Comparison of ENCODE assay signal across 9 cellular contexts in the genomic region with DNA sequence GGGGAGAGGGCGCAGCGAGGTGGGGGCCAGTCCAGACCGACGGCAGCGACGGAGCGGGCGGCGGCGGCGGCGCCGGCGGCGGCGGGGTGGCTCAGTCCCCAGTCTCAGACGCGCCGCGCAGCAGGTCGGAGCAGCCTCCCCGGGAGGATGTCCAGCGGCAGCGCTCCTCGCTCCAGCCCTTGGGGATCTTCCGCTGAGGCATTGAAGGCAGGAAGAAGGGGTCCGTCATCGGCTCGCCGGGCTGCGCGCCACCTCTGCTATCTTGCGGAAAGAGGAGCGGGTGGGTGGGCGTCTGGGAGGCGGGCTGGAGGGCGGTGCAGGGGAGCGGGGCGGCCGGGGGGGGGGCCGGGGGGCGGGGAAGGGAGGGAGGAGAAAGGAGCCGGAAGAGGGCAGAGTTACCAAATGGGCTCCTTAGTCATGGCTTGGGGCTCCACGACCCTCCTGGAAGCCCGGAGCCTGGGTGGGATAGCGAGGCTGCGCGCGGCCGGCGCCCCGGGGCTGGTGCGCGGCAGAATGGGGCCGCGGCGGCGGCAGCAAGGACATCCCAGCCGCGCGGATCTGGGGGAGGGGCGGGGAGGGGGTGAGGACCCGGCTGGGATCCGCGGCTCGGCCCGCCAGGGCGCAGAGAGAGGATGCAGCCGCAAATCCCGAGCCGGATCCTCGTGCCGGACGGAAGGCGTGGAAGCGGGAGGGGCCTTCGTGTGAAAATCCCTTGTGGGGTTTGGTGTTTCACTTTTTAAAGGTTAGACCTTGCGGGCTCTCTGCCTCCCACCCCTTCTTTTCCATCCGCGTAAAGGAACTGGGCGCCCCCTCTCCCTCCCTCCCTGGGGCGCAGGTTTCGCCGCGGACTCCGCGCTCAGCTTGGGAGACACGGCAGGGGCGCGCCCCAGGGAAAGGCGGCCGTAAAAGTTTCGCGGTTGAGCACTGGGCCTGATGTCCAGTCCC. TPM values are rescaled to one million over a fixed set of nuclear protein-coding genes. Genes with fewer than 3 reads are reported as not detected.
DNase-seq lines count a peak whose midpoint lies in the region; ATAC-seq and TF ChIP-seq lines count a peak whose summit lies in the region.
"Had no signal": no experiment of that assay in that cellular context is flagged by ENCODE, and none has a peak within 500 bp of the region (broad histone marks: within the 10 kb centered on the region; RNA-seq: fewer than 3 reads in every experiment).

A gene with protein sequence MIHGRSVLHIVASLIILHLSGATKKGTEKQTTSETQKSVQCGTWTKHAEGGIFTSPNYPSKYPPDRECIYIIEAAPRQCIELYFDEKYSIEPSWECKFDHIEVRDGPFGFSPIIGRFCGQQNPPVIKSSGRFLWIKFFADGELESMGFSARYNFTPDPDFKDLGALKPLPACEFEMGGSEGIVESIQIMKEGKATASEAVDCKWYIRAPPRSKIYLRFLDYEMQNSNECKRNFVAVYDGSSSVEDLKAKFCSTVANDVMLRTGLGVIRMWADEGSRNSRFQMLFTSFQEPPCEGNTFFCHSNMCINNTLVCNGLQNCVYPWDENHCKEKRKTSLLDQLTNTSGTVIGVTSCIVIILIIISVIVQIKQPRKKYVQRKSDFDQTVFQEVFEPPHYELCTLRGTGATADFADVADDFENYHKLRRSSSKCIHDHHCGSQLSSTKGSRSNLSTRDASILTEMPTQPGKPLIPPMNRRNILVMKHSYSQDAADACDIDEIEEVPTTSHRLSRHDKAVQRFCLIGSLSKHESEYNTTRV (minus strand): TSS at position 267 of the 945 bp plus-strand sequence. CDS start 696 bp downstream, outside the sequence.

- H3K4me3 ChIP-seq in AG09309 (ENCODE audit: control insufficient read depth, low read depth, low read length) (peak within 1 kb of the TSS; percentile 79), astrocyte of the cerebellum (ENCODE audit: low read depth, low read length) (peak within 1 kb of the TSS; percentile 68), mesodermal cell (ENCODE audit: extremely low read depth, insufficient read depth, low read length, poor library complexity, severe bottlenecking) (peak within 1 kb of the TSS; percentile 57)

- in situ Hi-C loops in astrocyte of the cerebellum (cut with HindIII; ENCODE audit: low sequenced_read_pairs), result no loop called here

- TF ChIP-seq CTCF in AG09309 (IDR thresholded peaks at IDR 0.05; ENCODE audit: control insufficient read depth, insufficient read depth, low read depth, low read length, missing control alignments) (no peak), astrocyte of the cerebellum (IDR thresholded peaks at IDR 0.05; ENCODE audit: low read depth, low read length, missing control alignments) (no peak)

- WGBS in mesodermal cell (ENCODE audit: insufficient coverage in 2 of 2), 2 experiments, result 0 to 1% methylated on average over 25 to 67 of the region's 94 CpGs

- DNase-seq in AG09309 (ENCODE audit: low read depth) (no peak), astrocyte of the cerebellum (ENCODE audit: low read depth) (no peak), SKM-1 (lab: John Stamatoyannopoulos, UW; ENCODE audit: unreplicated experiment) (no peak), DMS114 treated with DMSO at 0.1 percent for 48 hours (lab: John Stamatoyannopoulos, UW; ENCODE audit: unreplicated experiment) (no peak)

- peaks cover 15% of the 10 kb centered on the region for H3K36me3 ChIP-seq in mesodermal cell (ENCODE audit: control insufficient read depth, insufficient read depth, low read length)
- H3K36me3 ChIP-seq: pancreas had no signal

- ATAC-seq in GM21528 (IDR thresholded peaks at IDR 0.05; ENCODE audit: low FRiP score, unreplicated experiment) (peak; percentile 42), GM19328 (IDR thresholded peaks at IDR 0.05; ENCODE audit: unreplicated experiment) (no peak), HG02884 (IDR thresholded peaks at IDR 0.05; ENCODE audit: unreplicated experiment) (no peak)

- no peaks in the 10 kb centered on the region for H3K9me3 ChIP-seq in mesodermal cell (ENCODE audit: control insufficient read depth, low read length)
- H3K9me3 ChIP-seq: pancreas had no signal

- H3K27ac ChIP-seq in mesodermal cell (ENCODE audit: low read depth, low read length, severe bottlenecking), result no peak within 1 kb of the TSS
- H3K27ac ChIP-seq: pancreas had no signal

- H3K4me1 ChIP-seq in mesodermal cell (ENCODE audit: control insufficient read depth, insufficient read depth, low read length, poor library complexity, severe bottlenecking), result peaks cover 5% of the 10 kb centered on the region
- H3K4me1 ChIP-seq: pancreas had no signal

RNA-seq across cellular contexts. Expression of the gene that starts here (rescaled TPM):
- 13.2 TPM for polyA plus RNA-seq in mesodermal cell (2013, experiment 1 of 2)
- 7.1 TPM for polyA plus RNA-seq in mesodermal cell (2013, experiment 2 of 2)
